Comparison of ENCODE assay signal across 8 cellular contexts in genomic region chrX:108020631-108021030, GRCh38. TPM values are rescaled to one million over a fixed set of nuclear protein-coding genes. Genes with fewer than 3 reads are reported as not detected.
DNase-seq lines count a peak whose midpoint lies in the region; ATAC-seq and TF ChIP-seq lines count a peak whose summit lies in the region.

No MANE protein-coding gene starts in this region.

- peak; percentile 41 for TF ChIP-seq CTCF in NB4 (IDR thresholded peaks at IDR 0.05; ENCODE audit: low read depth, low read length)
- peak; percentile 72 for TF ChIP-seq CTCF in chondrocyte (IDR thresholded peaks at IDR 0.05)
- peak; percentile 51 for TF ChIP-seq CTCF in psoas muscle (IDR thresholded peaks at IDR 0.05)
- TF ChIP-seq CTCF in natural killer cell (IDR thresholded peaks at IDR 0.05), result no peak

- WGBS in psoas muscle, 3 donors, result 15 to 35% (median 27%) methylated on average over 2 of the region's 2 CpGs

- H3K4me3 Mint-ChIP-seq in chondrocyte (ENCODE audit: unreplicated experiment) (no peak overlapping the region), natural killer cell (no peak overlapping the region)

- DNase-seq in stimulated activated CD4-positive, alpha-beta T cell treated with anti-CD3 and anti-CD28 coated beads, Interleukin-4, amount 100 ng/mL, for 24 hours, result peak; percentile 4
- no peak for DNase-seq in stimulated activated CD4-positive, alpha-beta T cell treated with anti-CD3 and anti-CD28 coated beads, Interleukin-15, amount 100 ng/mL, for 24 hours
- DNase-seq in NB4 (ENCODE audit: low read depth), result peak; percentile 20
- DNase-seq in chondrocyte (ENCODE audit: low spot score), result no peak
- no peak for DNase-seq in psoas muscle
- no peak for DNase-seq in GDM1 (lab: John Stamatoyannopoulos, UW)
- DNase-seq in stimulated activated CD4-positive, alpha-beta T cell treated with anti-CD3 and anti-CD28 coated beads, Interleukin-4, amount 100 ng/mL, for 1 hour, result no peak
- no peak for DNase-seq in natural killer cell

- no peak overlapping the region for H3K27ac ChIP-seq in psoas muscle

- no peaks in the 10 kb centered on the region for H3K9me3 ChIP-seq in psoas muscle

- H3K9me3 Mint-ChIP-seq in chondrocyte (ENCODE audit: low read depth) (peaks cover 2% of the 10 kb centered on the region), natural killer cell (no peaks in the 10 kb centered on the region)

- TF ChIP-seq POLR2A in NB4 (IDR thresholded peaks at IDR 0.05; ENCODE audit: extremely low read depth, insufficient read length), result no peak

- peaks cover 0 to 7% (median 0%) of the 10 kb centered on the region in 3 donors for H3K27me3 ChIP-seq in psoas muscle (ENCODE audit: insufficient read depth in 3 of 3, low read length in 2 of 3)

- H3K36me3 ChIP-seq in psoas muscle (ENCODE audit: insufficient read depth in 1 of 2, low read depth in 1 of 2), result no peaks in the 10 kb centered on the region

- H3K27ac Mint-ChIP-seq in chondrocyte (ENCODE audit: unreplicated experiment) (no peak overlapping the region), natural killer cell (no peak overlapping the region)

- no peaks in the 10 kb centered on the region for H3K4me1 Mint-ChIP-seq in chondrocyte (ENCODE audit: low read depth)
- H3K4me1 Mint-ChIP-seq in natural killer cell, result peaks cover 10% of the 10 kb centered on the region in 2 donors

- no peaks in the 10 kb centered on the region for H3K4me1 ChIP-seq in psoas muscle

- H3K27me3 Mint-ChIP-seq in chondrocyte (ENCODE audit: low read depth), result peaks cover 36% of the 10 kb centered on the region
- H3K27me3 Mint-ChIP-seq in natural killer cell (ENCODE audit: low read depth in 2 of 2), result peaks cover 0 to 42% of the 10 kb centered on the region in 2 donors

- H3K4me3 ChIP-seq in NB4 (ENCODE audit: low read depth, low read length) (no peak overlapping the region), psoas muscle (no peak overlapping the region)

- ATAC-seq in psoas muscle, result peak in 2 of 4 donors; percentile 30 to 49
- ATAC-seq in natural killer cell, result no peak

- H3K36me3 Mint-ChIP-seq in chondrocyte (ENCODE audit: low read depth) (no peaks in the 10 kb centered on the region), natural killer cell (no peaks in the 10 kb centered on the region)

- intact Hi-C loops in psoas muscle (cut with DNase I), result loop anchor here (5.0 kb wide), 1 partner anchor 117 kb away; no protein-coding TSS in a partner anchor
- intact Hi-C loops in natural killer cell (cut with micrococcal nuclease), result no loop called here

RNA-seq across cellular contexts. Expression of gene VSIG1, which starts 24.2 kb away (rescaled TPM):
- total RNA-seq in chondrocyte, result not detected in 3 replicates
- not detected for total RNA-seq in psoas muscle
- not detected for polyA plus RNA-seq in psoas muscle
- 1 to 10 TPM in 1 of 3 donors, under 1 TPM in 1, not detected in 1; 0.54 to 1.1 TPM for total RNA-seq in natural killer cell

RNA-seq across cellular contexts. Expression of gene TEX13B, which starts 38.5 kb away (rescaled TPM):
- total RNA-seq in chondrocyte, result not detected in 3 replicates
- not detected for total RNA-seq in psoas muscle
- polyA plus RNA-seq in psoas muscle, result not detected
- not detected for total RNA-seq in natural killer cell

Comparison
In these comparisons a context has a peak if more than half of its experiments do, and no peak if none do; other contexts are left out.
1. DNase-seq: peak in stimulated activated CD4-positive, alpha-beta T cell treated with anti-CD3 and anti-CD28 coated beads, Interleukin-4, amount 100 ng/mL, for 24 hours (single experiment) and NB4 (single experiment); none in stimulated activated CD4-positive, alpha-beta T cell treated with anti-CD3 and anti-CD28 coated beads, Interleukin-15, amount 100 ng/mL, for 24 hours (single experiment), chondrocyte (single experiment), psoas muscle (0 of 2), GDM1 (single experiment), stimulated activated CD4-positive, alpha-beta T cell treated with anti-CD3 and anti-CD28 coated beads, Interleukin-4, amount 100 ng/mL, for 1 hour (single experiment) and natural killer cell (single experiment).